13 cellular contexts compared by ENCODE assay signal in genomic region chr7:5590596-5591546, GRCh38. TPM values are rescaled to one million over a fixed set of nuclear protein-coding genes. Genes with fewer than 3 reads are reported as not detected.
DNase-seq lines count a peak whose midpoint lies in the region; ATAC-seq, FAIRE-seq and TF ChIP-seq lines count a peak whose summit lies in the region.
"Had no signal": no experiment of that assay in that cellular context is flagged by ENCODE, and none has a peak within 500 bp of the region (broad histone marks: within the 10 kb centered on the region; RNA-seq: fewer than 3 reads in every experiment).

No MANE protein-coding gene starts in this region.

- no peaks in the 10 kb centered on the region for H3K9me3 Mint-ChIP-seq in CD4-positive, alpha-beta T cell
- peaks cover 2% of the 10 kb centered on the region for H3K9me3 Mint-ChIP-seq in neural progenitor cell

- TF ChIP-seq CTCF in CD4-positive, alpha-beta T cell (IDR thresholded peaks at IDR 0.05), result no peak
- TF ChIP-seq CTCF in choroid plexus epithelial cell (conservative IDR thresholded peaks at IDR 0.05; ENCODE audit: low read depth, low read length) (no peak), neural progenitor cell (IDR thresholded peaks at IDR 0.05) (no peak), GM13976 (IDR thresholded peaks at IDR 0.05; ENCODE audit: borderline replicate concordance, control extremely low read depth, extremely low read depth, insufficient read depth, missing control alignments) (no peak), pancreas (IDR thresholded peaks at IDR 0.05) (no peak)

- H3K27me3 ChIP-seq in CD4-positive, alpha-beta T cell (ENCODE audit: control insufficient read depth, insufficient read depth, low read length), result peaks cover 31% of the 10 kb centered on the region
- peaks cover 27% of the 10 kb centered on the region for H3K27me3 ChIP-seq in NT2/D1 (ENCODE audit: insufficient read depth, insufficient read length)
- peaks cover 36% of the 10 kb centered on the region for H3K27me3 ChIP-seq in neural progenitor cell
- H3K27me3 ChIP-seq in pancreas, result peaks cover 0 to 11% (median 1%) of the 10 kb centered on the region in 4 donors

- FAIRE-seq in pancreas (lab: Jason Lieb, UNC), result no peak
- FAIRE-seq: colon, GM19239 had no signal

- peaks cover 28% of the 10 kb centered on the region for H3K79me2 ChIP-seq in neural progenitor cell (ENCODE audit: low read depth)

- H3K27me3 Mint-ChIP-seq in CD4-positive, alpha-beta T cell, result peaks cover 19% of the 10 kb centered on the region
- peaks cover 13% of the 10 kb centered on the region for H3K27me3 Mint-ChIP-seq in neural progenitor cell (ENCODE audit: insufficient read depth, low read depth)

- H3K27ac ChIP-seq in CD4-positive, alpha-beta T cell (ENCODE audit: low read depth, low read length), result no peak overlapping the region
- H3K27ac ChIP-seq in neural progenitor cell (no peak overlapping the region), pancreas (no peak overlapping the region)
- H3K27ac ChIP-seq: C4-2B, upper lobe of right lung had no signal

- peaks cover 27% of the 10 kb centered on the region for H3K36me3 ChIP-seq in NT2/D1 (ENCODE audit: insufficient read depth, insufficient read length, low read length)
- no peaks in the 10 kb centered on the region for H3K36me3 ChIP-seq in neural progenitor cell
- H3K36me3 ChIP-seq in pancreas, result no peaks in the 10 kb centered on the region
- H3K36me3 ChIP-seq: upper lobe of right lung had no signal

- 53 to 56% methylated on average over 18 of the region's 18 CpGs for WGBS in pancreas, 2 donors

- no peak overlapping the region for H3K4me2 ChIP-seq in neural progenitor cell

- peak overlapping the region; percentile 74 for H3K9ac ChIP-seq in NT2/D1 (ENCODE audit: insufficient read length, low read depth)
- H3K9ac ChIP-seq in neural progenitor cell, result no peak overlapping the region

- in situ Hi-C loops in GM13976 (cut with MboI; ENCODE audit: low sequenced_read_pairs, unreplicated experiment), result no loop called here

- DNase-seq in CD4-positive, alpha-beta T cell, result no peak
- DNase-seq in NT2/D1 (ENCODE audit: low read depth, low spot score) (no peak), choroid plexus epithelial cell (ENCODE audit: low read depth) (peak; percentile 56), neural progenitor cell (ENCODE audit: low spot score) (no peak), GM13976 (ENCODE audit: low spot score) (no peak), NCI-H446 treated with DMSO at 0.1 percent for 48 hours (lab: John Stamatoyannopoulos, UW) (no peak), pancreas (no peak)
- DNase-seq in activated effector memory CD4-positive, alpha-beta T cell treated with Interleukin-2 at 50 U/mL for 16 hours, result no peak
- DNase-seq: activated T-cell treated with anti-CD3 and anti-CD28 coated beads, Interleukin-2, amount 50 U/mL, for 1 hour; upper lobe of right lung had no signal

- H3K4me3 ChIP-seq in NT2/D1 (ENCODE audit: insufficient read length, low read depth), result no peak overlapping the region
- H3K4me3 ChIP-seq in choroid plexus epithelial cell (ENCODE audit: low read depth, low read length), result no peak overlapping the region
- no peak overlapping the region for H3K4me3 ChIP-seq in neural progenitor cell
- no peak overlapping the region for H3K4me3 ChIP-seq in pancreas
- H3K4me3 ChIP-seq: upper lobe of right lung had no signal

- H2AFZ ChIP-seq in neural progenitor cell (replicated peaks), result no peak overlapping the region

- no peak for ATAC-seq in CD4-positive, alpha-beta T cell (ENCODE audit: poor library complexity)
- ATAC-seq in pancreas, result no peak

- no peaks in the 10 kb centered on the region for H3K36me3 Mint-ChIP-seq in CD4-positive, alpha-beta T cell (ENCODE audit: low read depth)
- H3K36me3 Mint-ChIP-seq in neural progenitor cell, result peaks cover 6% of the 10 kb centered on the region

- CTCF ChIA-PET in CD4-positive, alpha-beta T cell (lab: Charles Lee), result no interaction called here

- H3F3A ChIP-seq in neural progenitor cell (ENCODE audit: low read depth), result peaks cover 24% of the 10 kb centered on the region

- peak overlapping the region; percentile 71 for H3K4me3 Mint-ChIP-seq in CD4-positive, alpha-beta T cell
- peak overlapping the region; percentile 71 for H3K4me3 Mint-ChIP-seq in neural progenitor cell

- peaks cover 12% of the 10 kb centered on the region for H3K4me1 Mint-ChIP-seq in CD4-positive, alpha-beta T cell (ENCODE audit: low read depth)
- H3K4me1 Mint-ChIP-seq in neural progenitor cell, result peaks cover 16% of the 10 kb centered on the region

- no peaks in the 10 kb centered on the region for H3K9me3 ChIP-seq in CD4-positive, alpha-beta T cell (ENCODE audit: control insufficient read depth, low read length)
- no peaks in the 10 kb centered on the region for H3K9me3 ChIP-seq in NT2/D1 (ENCODE audit: insufficient read depth, low read length)
- no peaks in the 10 kb centered on the region for H3K9me3 ChIP-seq in neural progenitor cell (ENCODE audit: low read depth)
- H3K9me3 ChIP-seq in pancreas, result no peaks in the 10 kb centered on the region
- H3K9me3 ChIP-seq: upper lobe of right lung had no signal

- peaks cover 24% of the 10 kb centered on the region for H4K20me1 ChIP-seq in neural progenitor cell (ENCODE audit: low read depth)

- intact Hi-C loops in CD4-positive, alpha-beta T cell (cut with DNase I, micrococcal nuclease), result no loop called here
- intact Hi-C loops in pancreas (cut with DNase I), result no loop called here

- no peak overlapping the region for H3K27ac Mint-ChIP-seq in CD4-positive, alpha-beta T cell
- no peak overlapping the region for H3K27ac Mint-ChIP-seq in neural progenitor cell

- POLR2A ChIA-PET in CD4-positive, alpha-beta T cell (lab: Charles Lee), result no interaction called here

- peaks cover 27% of the 10 kb centered on the region for H3K4me1 ChIP-seq in NT2/D1 (ENCODE audit: insufficient read depth, insufficient read length)
- peaks cover 14% of the 10 kb centered on the region for H3K4me1 ChIP-seq in neural progenitor cell
- H3K4me1 ChIP-seq in pancreas, result peaks cover 0 to 17% (median 7%) of the 10 kb centered on the region in 3 donors

RNA-seq across cellular contexts. Expression of gene FSCN1, which starts 1.7 kb away (rescaled TPM):
- 1 to 10 TPM; 6.5 to 7.0 TPM for total RNA-seq in CD4-positive, alpha-beta T cell
- total RNA-seq in neural progenitor cell (ENCODE audit: low replicate concordance) (76.3 and 256 TPM in 2 replicates), pancreas (10 to 100 TPM in 1 of 6 donors, 1 to 10 TPM in 5; 1.8 to 17.4 (median 5.9) TPM)
- 1 to 10 TPM; 6.9 to 7.7 TPM for polyA plus RNA-seq in pancreas
